ENCODE assay signal across 10 cellular contexts in the genomic region with DNA sequence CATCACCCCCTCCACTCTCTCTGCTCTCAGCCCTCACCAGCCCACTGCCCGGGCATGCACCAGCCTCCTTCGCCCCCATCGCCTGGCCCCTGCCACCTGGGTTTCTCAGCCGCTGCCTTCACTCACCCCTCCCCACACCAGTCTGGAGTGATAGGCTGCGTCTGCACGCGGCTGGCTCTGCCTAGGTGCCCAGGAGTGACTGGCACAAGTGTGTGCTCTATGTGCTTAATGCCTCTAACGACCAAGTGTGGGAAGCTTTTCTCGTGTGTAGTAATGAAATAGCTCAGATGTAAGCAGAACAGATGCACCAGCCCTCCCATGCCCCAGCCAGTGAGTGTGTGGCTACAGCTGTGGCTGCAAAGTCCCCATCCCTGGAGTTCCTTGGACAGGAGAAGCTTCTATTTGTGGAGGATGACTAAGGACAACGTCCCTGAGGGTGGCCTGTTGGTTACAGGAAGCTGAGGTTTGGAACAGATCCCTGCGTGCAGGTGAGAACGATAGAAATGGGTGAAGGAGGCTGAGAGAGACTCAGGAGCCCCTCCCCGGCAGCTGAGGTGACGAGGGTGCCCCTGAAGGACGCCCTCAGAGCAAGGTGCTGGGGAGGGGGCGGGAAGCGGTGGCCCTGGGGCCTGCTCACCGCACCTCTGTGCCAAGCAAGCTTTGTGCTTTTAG.
DNase-seq lines count a peak whose midpoint lies in the region; ATAC-seq, FAIRE-seq and TF ChIP-seq lines count a peak whose summit lies in the region.
"Had no signal": no experiment of that assay in that cellular context is flagged by ENCODE, and none has a peak within 500 bp of the region (broad histone marks: within the 10 kb centered on the region; RNA-seq: fewer than 3 reads in every experiment).

No MANE protein-coding gene starts in this region.

- H3K27me3 Mint-ChIP-seq in activated naive CD4-positive, alpha-beta T cell treated with anti-CD3 and anti-CD28 coated beads, Interleukin-2, amount 10 ng/mL, durations not matched to agents 7 days and 5 days = no peaks in the 10 kb centered on the region
- H3K27me3 Mint-ChIP-seq in effector memory CD8-positive, alpha-beta T cell = no peaks in the 10 kb centered on the region
- H3K27me3 Mint-ChIP-seq: activated B cell treated with CpG ODN at 0.5 μM for 24 hours had no signal

- no peaks in the 10 kb centered on the region for H3K9me3 Mint-ChIP-seq in activated naive CD4-positive, alpha-beta T cell treated with anti-CD3 and anti-CD28 coated beads, Interleukin-2, amount 10 ng/mL, durations not matched to agents 7 days and 5 days
- no peaks in the 10 kb centered on the region for H3K9me3 Mint-ChIP-seq in effector memory CD8-positive, alpha-beta T cell
- H3K9me3 Mint-ChIP-seq: activated B cell treated with CpG ODN at 0.5 μM for 24 hours had no signal

- peak overlapping the region; percentile 78 for H3K27ac Mint-ChIP-seq in activated naive CD4-positive, alpha-beta T cell treated with anti-CD3 and anti-CD28 coated beads, Interleukin-2, amount 10 ng/mL, durations not matched to agents 7 days and 5 days
- H3K27ac Mint-ChIP-seq in effector memory CD8-positive, alpha-beta T cell = peak overlapping the region; percentile 67 to 73
- H3K27ac Mint-ChIP-seq: activated B cell treated with CpG ODN at 0.5 μM for 24 hours had no signal

- no peak for FAIRE-seq in D721Med (lab: Jason Lieb, UNC)

- peaks cover 40% of the 10 kb centered on the region for H3K4me1 Mint-ChIP-seq in activated naive CD4-positive, alpha-beta T cell treated with anti-CD3 and anti-CD28 coated beads, Interleukin-2, amount 10 ng/mL, durations not matched to agents 7 days and 5 days
- peaks cover 21 to 32% of the 10 kb centered on the region in 2 donors for H3K4me1 Mint-ChIP-seq in effector memory CD8-positive, alpha-beta T cell (ENCODE audit: low read depth in 2 of 2)

- no peak for TF ChIP-seq CTCF in D721Med (IDR thresholded peaks at IDR 0.05; ENCODE audit: insufficient read depth, missing control alignments)

- H3K27ac ChIP-seq in substantia nigra (ENCODE audit: low read depth, low read length, poor library complexity, severe bottlenecking) = peak overlapping the region; percentile 72
- H3K27ac ChIP-seq: thoracic aorta had no signal

- peak; percentile 53 for ATAC-seq in effector memory CD8-positive, alpha-beta T cell (replicated peaks)
- ATAC-seq in HG03520 (IDR thresholded peaks at IDR 0.05; ENCODE audit: unreplicated experiment) = no peak

- H3K4me3 Mint-ChIP-seq in activated naive CD4-positive, alpha-beta T cell treated with anti-CD3 and anti-CD28 coated beads, Interleukin-2, amount 10 ng/mL, durations not matched to agents 7 days and 5 days = peak overlapping the region; percentile 46
- H3K4me3 Mint-ChIP-seq in effector memory CD8-positive, alpha-beta T cell = peak overlapping the region; percentile 13 to 51
- H3K4me3 Mint-ChIP-seq: activated B cell treated with CpG ODN at 0.5 μM for 24 hours had no signal

- H3K36me3 Mint-ChIP-seq in activated naive CD4-positive, alpha-beta T cell treated with anti-CD3 and anti-CD28 coated beads, Interleukin-2, amount 10 ng/mL, durations not matched to agents 7 days and 5 days = peaks cover 1% of the 10 kb centered on the region
- peaks cover 21% of the 10 kb centered on the region for H3K36me3 Mint-ChIP-seq in effector memory CD8-positive, alpha-beta T cell (ENCODE audit: insufficient read depth)

- peak; percentile 52 for DNase-seq in activated naive CD4-positive, alpha-beta T cell treated with anti-CD3 and anti-CD28 coated beads, Interleukin-2, amount 10 ng/mL, durations not matched to agents 7 days and 5 days
- no peak for DNase-seq in activated naive CD4-positive, alpha-beta T cell treated with Interleukin-2 at 50 U/mL for 16 hours
- peak; percentile 28 for DNase-seq in NCI-H2107 (lab: John Stamatoyannopoulos, UW)
- no peak for DNase-seq in effector memory CD8-positive, alpha-beta T cell
- peak in 1 of 49 donors; percentile 27 for DNase-seq in substantia nigra (lab: John Stamatoyannopoulos, UW)
- no peak for DNase-seq in T1000 (lab: John Stamatoyannopoulos, UW)
- DNase-seq in D721Med (ENCODE audit: insufficient read length, low spot score) = no peak
- DNase-seq: activated B cell treated with CpG ODN at 0.5 μM for 24 hours had no signal

- CTCF ChIA-PET in activated naive CD4-positive, alpha-beta T cell treated with anti-CD3 and anti-CD28 coated beads, Interleukin-2, amount 10 ng/mL, durations not matched to agents 7 days and 5 days (lab: Charles Lee) = no interaction called here

Comparison
In these comparisons a context has a peak if more than half of its experiments do, and no peak if none do; other contexts are left out.
1. DNase-seq: peak in activated naive CD4-positive, alpha-beta T cell treated with anti-CD3 and anti-CD28 coated beads, Interleukin-2, amount 10 ng/mL, durations not matched to agents 7 days and 5 days (single experiment) and NCI-H2107 (single experiment); none in activated naive CD4-positive, alpha-beta T cell treated with Interleukin-2 at 50 U/mL for 16 hours (single experiment), effector memory CD8-positive, alpha-beta T cell (0 of 3), T1000 (single experiment) and D721Med (single experiment).